ENCODE assay signal across 17 cellular contexts in genomic region chr1:178886551-178886950, GRCh38. TPM values are rescaled to one million over a fixed set of nuclear protein-coding genes. Genes with fewer than 3 reads are reported as not detected.
"Had no signal": no experiment of that assay in that cellular context is flagged by ENCODE, and none has a peak within 500 bp of the region (broad histone marks: within the 10 kb centered on the region; RNA-seq: fewer than 3 reads in every experiment).

No MANE protein-coding gene starts in this region.

- ATAC-seq: activated CD4-positive, alpha-beta T cell treated with anti-CD3 and anti-CD28 coated beads for 36 hours; body of pancreas; heart left ventricle; left cardiac atrium; right lobe of liver; upper lobe of right lung had no signal

- H3K27me3 ChIP-seq: body of pancreas, heart left ventricle, right lobe of liver, thyroid gland, upper lobe of right lung had no signal

- H3K9me3 ChIP-seq: body of pancreas, heart left ventricle, right lobe of liver, thyroid gland, upper lobe of right lung had no signal

- H3K4me3 Mint-ChIP-seq: activated CD4-positive, alpha-beta T cell treated with anti-CD3 and anti-CD28 coated beads for 36 hours had no signal

- H3K27ac Mint-ChIP-seq: activated CD4-positive, alpha-beta T cell treated with anti-CD3 and anti-CD28 coated beads for 36 hours had no signal

- H3K27me3 Mint-ChIP-seq: activated CD4-positive, alpha-beta T cell treated with anti-CD3 and anti-CD28 coated beads for 36 hours had no signal

- H3K36me3 ChIP-seq: thyroid gland, upper lobe of right lung had no signal

- DNase-seq: activated CD4-positive, alpha-beta T cell treated with anti-CD3 and anti-CD28 coated beads for 36 hours; activated CD4-positive, alpha-beta T cell treated with anti-CD3 and anti-CD28 coated beads, Interleukin-2, amount 50 U/mL, for 4 hours; activated effector memory CD4-positive, alpha-beta T cell treated with anti-CD3 and anti-CD28 coated beads, Interleukin-2, amount 50 U/mL, for 16 hours; activated naive CD4-positive, alpha-beta T cell treated with anti-CD3 and anti-CD28 coated beads, Interleukin-2, amount 50 U/mL, for 16 hours; heart left ventricle; islet precursor cell; left cardiac atrium; occipital lobe; right lobe of liver; stimulated activated naive CD4-positive, alpha-beta T cell treated with Interleukin-2 at 50 U/mL for 16 hours; substantia nigra; T-helper 1 cell; thyroid gland; upper lobe of right lung had no signal

- H3K27ac ChIP-seq: body of pancreas, heart left ventricle, right lobe of liver, skin epidermis, thyroid gland, upper lobe of right lung had no signal

- H3K4me3 ChIP-seq: body of pancreas, heart left ventricle, right lobe of liver, skin epidermis, thyroid gland, upper lobe of right lung had no signal

- H3K4me1 ChIP-seq: body of pancreas, heart left ventricle, right lobe of liver, thyroid gland, upper lobe of right lung had no signal

RNA-seq across cellular contexts. Expression of gene ANGPTL1, which starts 15.7 kb away (rescaled TPM):
- total RNA-seq: activated CD4-positive, alpha-beta T cell treated with anti-CD3 and anti-CD28 coated beads for 36 hours; epithelial cell of proximal tubule had no signal
